ENCODE assay signal across 8 cellular contexts in the genomic region with DNA sequence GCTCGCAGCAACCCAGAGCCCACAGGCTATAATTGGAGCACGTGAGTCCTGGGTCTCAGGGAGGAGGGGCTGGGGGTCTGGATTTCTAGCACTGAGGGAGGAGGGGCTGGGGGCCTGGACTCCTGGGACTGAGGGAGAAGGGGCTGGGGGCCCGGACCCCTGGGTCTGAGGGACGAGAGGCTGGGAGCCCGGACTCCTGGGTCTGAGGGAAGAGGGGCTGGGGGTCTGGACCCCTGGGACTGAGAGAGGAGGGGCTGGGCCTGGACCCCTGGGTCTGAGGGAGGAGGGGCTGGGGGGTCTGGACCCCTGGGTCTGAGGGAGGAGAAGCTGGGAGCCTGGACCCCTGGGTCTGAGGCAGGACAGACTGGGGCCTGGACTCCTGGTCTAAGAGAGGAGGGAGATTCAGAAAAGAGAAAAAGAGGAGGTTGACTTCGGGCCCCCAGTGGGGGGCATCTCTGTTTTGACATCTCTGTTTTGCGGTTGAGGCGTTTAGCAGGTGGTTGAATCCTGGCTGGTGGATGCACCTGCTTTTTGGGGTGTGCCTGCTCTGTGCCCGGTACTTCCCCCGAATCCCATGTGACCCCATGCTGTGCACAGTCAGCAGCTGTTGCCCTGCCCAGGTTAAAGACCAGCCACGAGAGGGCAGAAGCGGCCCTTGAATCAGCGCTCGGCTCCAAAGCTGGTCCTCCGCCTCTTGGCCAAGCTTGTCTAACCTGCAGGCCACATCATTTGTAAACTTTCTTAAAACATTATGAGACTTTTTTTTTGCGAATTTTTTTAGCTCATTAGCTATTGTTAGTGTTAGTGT. TPM values are rescaled to one million over a fixed set of nuclear protein-coding genes. Genes with fewer than 3 reads are reported as not detected.
A peak's percentile ranks its signal among the peaks of the same experiment; 100 is the strongest.
DNase-seq lines count a peak whose midpoint lies in the region; ATAC-seq and TF ChIP-seq lines count a peak whose summit lies in the region.

No MANE protein-coding gene starts in this region.

- H3K4me3 Mint-ChIP-seq in MCF 10A (ENCODE audit: unreplicated experiment) = no peak overlapping the region

- TF ChIP-seq CTCF in MCF 10A (IDR thresholded peaks at IDR 0.05; ENCODE audit: unreplicated experiment) = peak; percentile 56

- POLR2A ChIA-PET in MCF 10A (lab: Yijun Ruan, JAX) = interaction anchor here (0.5 to 1.1 kb wide), 3 partner anchors 65 to 120 kb away, joined by 3 read pairs; no protein-coding TSS in a partner anchor

- H3K27me3 Mint-ChIP-seq in MCF 10A (ENCODE audit: insufficient read depth, unreplicated experiment) = no peaks in the 10 kb centered on the region

- CTCF ChIA-PET in MCF 10A (lab: Yijun Ruan, JAX) = interaction anchor here (0.5 to 7.0 kb wide), 17 partner anchors 8 to 524 kb away, joined by 3 to 82 read pairs (median 4); a partner anchor contains a TSS

- BruUV-seq in MCF 10A (replicated peaks; lab: Mats Ljungman, UMichigan) = no TSS peak

- no peak overlapping the region for H3K27ac Mint-ChIP-seq in MCF 10A (ENCODE audit: low read depth, unreplicated experiment)

- H3K36me3 Mint-ChIP-seq in MCF 10A (ENCODE audit: insufficient read depth, unreplicated experiment) = peaks cover 94% of the 10 kb centered on the region

- DNase-seq in AG08395 (ENCODE audit: low spot score) (peak; percentile 52), UCSD-AML1 (lab: John Stamatoyannopoulos, UW; ENCODE audit: unreplicated experiment) (peak; percentile 52), MCF 10A (ENCODE audit: unreplicated experiment) (peak; percentile 83), left colon (peak; percentile 77 to 86), putamen (ENCODE audit: low spot score) (no peak)
- DNase-seq in stimulated activated CD4-positive, alpha-beta T cell treated with anti-CD3 and anti-CD28 coated beads, TNF-alpha, amount 100 ng/mL, for 48 hours (ENCODE audit: low read depth in 3 of 3) = peak; percentile 49 to 70 (median 63)

- peaks cover 24% of the 10 kb centered on the region for H3K4me1 Mint-ChIP-seq in MCF 10A (ENCODE audit: insufficient read depth, unreplicated experiment)

- no peaks in the 10 kb centered on the region for H3K9me3 Mint-ChIP-seq in MCF 10A (ENCODE audit: unreplicated experiment)

- intact Hi-C loops in MCF 10A (cut with micrococcal nuclease) = loop anchor here (1.0 kb wide), 1 partner anchor 116 kb away; no protein-coding TSS in a partner anchor
- intact Hi-C loops in left colon (cut with DNase I, micrococcal nuclease) = loop anchor here in 1 of 2 donors (10.0 kb wide), 1 partner anchor 79 kb away; no protein-coding TSS in a partner anchor

- peak; percentile 87 for ATAC-seq in GM19025 (IDR thresholded peaks at IDR 0.05; ENCODE audit: low read depth, unreplicated experiment)
- peak; percentile 66 for ATAC-seq in HG03521 (IDR thresholded peaks at IDR 0.05; ENCODE audit: unreplicated experiment)
- peak; percentile 85 for ATAC-seq in left colon

RNA-seq across cellular contexts. Expression of a gene that starts 10.5 kb away (rescaled TPM):
- total RNA-seq in MCF 10A (2022) (140 and 141 TPM in 2 replicates), left colon (10 to 100 TPM; 31.0 to 35.7 TPM)

RNA-seq across cellular contexts. Expression of a gene that starts 17.1 kb away (rescaled TPM):
- total RNA-seq in MCF 10A (2022) = 13.2 and 25.6 TPM in 2 replicates
- 1 to 10 TPM; 6.5 to 6.6 TPM for total RNA-seq in left colon

RNA-seq across cellular contexts. Expression of a gene that starts 40.8 kb away (rescaled TPM):
- total RNA-seq in MCF 10A (2022) (not detected in 2 replicates), left colon (not detected)

RNA-seq across cellular contexts. Expression of a gene that starts 44.8 kb away (rescaled TPM):
- total RNA-seq in MCF 10A (2022) = not detected in 2 replicates
- total RNA-seq in left colon = under 1 TPM in 1 of 2 donors, not detected in 1; 0.45 TPM
